In genomic region chr1:194174528-194174927, GRCh38 we compare ENCODE assay signal across 16 cellular contexts.
A peak's percentile ranks its signal among the peaks of the same experiment; 100 is the strongest.
DNase-seq lines count a peak whose midpoint lies in the region; ATAC-seq, FAIRE-seq and TF ChIP-seq lines count a peak whose summit lies in the region.
"Had no signal": no experiment of that assay in that cellular context is flagged by ENCODE, and none has a peak within 500 bp of the region (broad histone marks: within the 10 kb centered on the region; RNA-seq: fewer than 3 reads in every experiment).

No MANE protein-coding gene starts in this region.

- POLR2A ChIA-PET in CD4-positive, alpha-beta memory T cell (lab: Charles Lee; ENCODE audit: partially characterized antibody) = no interaction called here

- peak overlapping the region; percentile 45 for H3K4me2 ChIP-seq in GM23338

- H3K36me3 ChIP-seq in GM23338 (ENCODE audit: insufficient read depth) (no peaks in the 10 kb centered on the region), NT2/D1 (ENCODE audit: insufficient read depth, insufficient read length, low read length) (no peaks in the 10 kb centered on the region)
- H3K36me3 ChIP-seq in CD4-positive, alpha-beta memory T cell (ENCODE audit: insufficient read depth, low read length) = no peaks in the 10 kb centered on the region
- H3K36me3 ChIP-seq: BE2C had no signal

- H3K4me3 ChIP-seq in GM23338 (no peak overlapping the region; the same call in 1 of the 2 replicates), NT2/D1 (ENCODE audit: insufficient read length, low read depth) (no peak overlapping the region)
- no peak overlapping the region for H3K4me3 ChIP-seq in CD4-positive, alpha-beta memory T cell (ENCODE audit: low read length in 2 of 2)
- H3K4me3 ChIP-seq: GM12878 had no signal

- H3K4me3 Mint-ChIP-seq in GM23338 = no peak overlapping the region
- H3K4me3 Mint-ChIP-seq in endothelial cell (ENCODE audit: unreplicated experiment) = no peak overlapping the region
- no peak overlapping the region for H3K4me3 Mint-ChIP-seq in CD4-positive, alpha-beta memory T cell
- H3K4me3 Mint-ChIP-seq: CD4-positive, CD25-positive, alpha-beta regulatory T cell; HFFc6 had no signal

- H3K9me3 Mint-ChIP-seq in GM23338 (no peaks in the 10 kb centered on the region), endothelial cell (ENCODE audit: unreplicated experiment) (no peaks in the 10 kb centered on the region)
- peaks cover 0 to 8% (median 0%) of the 10 kb centered on the region in 8 donors for H3K9me3 Mint-ChIP-seq in CD4-positive, alpha-beta memory T cell
- H3K9me3 Mint-ChIP-seq: HFFc6 had no signal

- H3K4me1 ChIP-seq in GM23338 (ENCODE audit: insufficient read depth) (peaks cover 33% of the 10 kb centered on the region), NT2/D1 (ENCODE audit: insufficient read depth, insufficient read length) (no peaks in the 10 kb centered on the region)
- H3K4me1 ChIP-seq in CD4-positive, alpha-beta memory T cell (ENCODE audit: insufficient read depth, low read length) = no peaks in the 10 kb centered on the region
- H3K4me1 ChIP-seq: BE2C had no signal

- H3K27me3 Mint-ChIP-seq in GM23338 (ENCODE audit: insufficient read depth, low read depth, poor library complexity) (no peaks in the 10 kb centered on the region), endothelial cell (ENCODE audit: unreplicated experiment) (no peaks in the 10 kb centered on the region)
- H3K27me3 Mint-ChIP-seq in CD4-positive, alpha-beta memory T cell = no peaks in the 10 kb centered on the region
- H3K27me3 Mint-ChIP-seq: CD4-positive, CD25-positive, alpha-beta regulatory T cell had no signal

- peak overlapping the region; percentile 36 for H3K27ac Mint-ChIP-seq in GM23338
- peak overlapping the region; percentile 67 for H3K27ac Mint-ChIP-seq in endothelial cell (ENCODE audit: unreplicated experiment)
- H3K27ac Mint-ChIP-seq in CD4-positive, alpha-beta memory T cell = no peak overlapping the region
- H3K27ac Mint-ChIP-seq: CD4-positive, CD25-positive, alpha-beta regulatory T cell; HFFc6 had no signal

- CTCF ChIA-PET in CD4-positive, alpha-beta memory T cell (lab: Charles Lee; ENCODE audit: partially characterized antibody) = no interaction called here

- H4K20me1 ChIP-seq in GM23338 (replicated peaks; ENCODE audit: insufficient read depth) = no peaks in the 10 kb centered on the region

- TF ChIP-seq POLR2A in H54 (IDR thresholded peaks at IDR 0.05; ENCODE audit: low read depth, low read length) = no peak

- intact Hi-C loops in CD4-positive, alpha-beta memory T cell (cut with micrococcal nuclease) = no loop called here

- H3K36me3 Mint-ChIP-seq in GM23338 (ENCODE audit: low read depth) (peaks cover 3% of the 10 kb centered on the region; the same call in 2 of the 3 replicates), endothelial cell (ENCODE audit: low read depth, unreplicated experiment) (no peaks in the 10 kb centered on the region)
- peaks cover 0 to 3% of the 10 kb centered on the region in 2 donors for H3K36me3 Mint-ChIP-seq in CD4-positive, alpha-beta memory T cell
- H3K36me3 Mint-ChIP-seq: CD4-positive, CD25-positive, alpha-beta regulatory T cell had no signal

- H3K9me2 ChIP-seq in GM23338 (ENCODE audit: insufficient read depth) = 0 out of 2 replicates have a peak, but pooled peaks cover 5% of the 10 kb centered on the region

- TF ChIP-seq CTCF in GM23338 (conservative IDR thresholded peaks at IDR 0.05; ENCODE audit: low read depth in 2 of 2) = no peak
- TF ChIP-seq CTCF in endothelial cell (IDR thresholded peaks at IDR 0.05; ENCODE audit: unreplicated experiment) = no peak

- H3K9me3 ChIP-seq in NT2/D1 (ENCODE audit: insufficient read depth, low read length) = no peaks in the 10 kb centered on the region
- H3K9me3 ChIP-seq in CD4-positive, alpha-beta memory T cell (ENCODE audit: control insufficient read depth in 1 of 2, low read length in 2 of 2) = no peaks in the 10 kb centered on the region
- H3K9me3 ChIP-seq: BE2C had no signal

- no peaks in the 10 kb centered on the region for H3K27me3 ChIP-seq in GM23338 (ENCODE audit: insufficient read depth)
- no peaks in the 10 kb centered on the region for H3K27me3 ChIP-seq in NT2/D1 (ENCODE audit: insufficient read depth, insufficient read length)
- no peaks in the 10 kb centered on the region for H3K27me3 ChIP-seq in CD4-positive, alpha-beta memory T cell (ENCODE audit: insufficient read depth, low read length)
- H3K27me3 ChIP-seq: BE2C had no signal

- no peak overlapping the region for H3K9ac ChIP-seq in NT2/D1 (ENCODE audit: insufficient read length, low read depth)

- peak overlapping the region; percentile 70 for H3K27ac ChIP-seq in GM23338 (ENCODE audit: low read depth)
- H3K27ac ChIP-seq in CD4-positive, alpha-beta memory T cell (ENCODE audit: low read depth, low read length) = no peak overlapping the region

- no peaks in the 10 kb centered on the region for H3K79me2 ChIP-seq in GM23338 (replicated peaks; ENCODE audit: insufficient read depth)

- no peaks in the 10 kb centered on the region for H3F3A ChIP-seq in GM23338 (replicated peaks; ENCODE audit: low read depth)

- DNase-seq in GM23338 (ENCODE audit: low spot score) = peak; percentile 34
- peak; percentile 44 for DNase-seq in NT2/D1 (ENCODE audit: low read depth, low spot score)
- no peak for DNase-seq in endothelial cell (ENCODE audit: low spot score)
- no peak for DNase-seq in NCI-H345 (lab: John Stamatoyannopoulos, UW)
- no peak for DNase-seq in superior temporal gyrus (ENCODE audit: extremely low spot score)
- DNase-seq in CD4-positive, alpha-beta memory T cell = no peak
- DNase-seq in H54 (ENCODE audit: insufficient read length, low spot score) = no peak
- DNase-seq: BE2C; C1 segment of cervical spinal cord; CD4-positive, CD25-positive, alpha-beta regulatory T cell; DND-41; HFFc6; KG1 had no signal

- H3K4me1 Mint-ChIP-seq in GM23338 = peaks cover 25% of the 10 kb centered on the region
- peaks cover 14% of the 10 kb centered on the region for H3K4me1 Mint-ChIP-seq in endothelial cell (ENCODE audit: unreplicated experiment)
- no peaks in the 10 kb centered on the region for H3K4me1 Mint-ChIP-seq in CD4-positive, alpha-beta memory T cell

- no peak overlapping the region for H2AFZ ChIP-seq in GM23338

- ATAC-seq in GM23338 = peak; percentile 60
- ATAC-seq: GM12878, HCT116 had no signal

- FAIRE-seq in H54 (lab: Jason Lieb, UNC) = no peak
- FAIRE-seq: GM12878, HTR-8/SVneo had no signal

TF ChIP-seq in GM23338, 12 proteins besides CTCF, POLR2A, EP300 and RAD21 (continues in another document):
- peak; percentile 94 for TF ChIP-seq NANOG (IDR thresholded peaks at IDR 0.05; ENCODE audit: borderline replicate concordance)
- TF ChIP-seq, protein P1, sequence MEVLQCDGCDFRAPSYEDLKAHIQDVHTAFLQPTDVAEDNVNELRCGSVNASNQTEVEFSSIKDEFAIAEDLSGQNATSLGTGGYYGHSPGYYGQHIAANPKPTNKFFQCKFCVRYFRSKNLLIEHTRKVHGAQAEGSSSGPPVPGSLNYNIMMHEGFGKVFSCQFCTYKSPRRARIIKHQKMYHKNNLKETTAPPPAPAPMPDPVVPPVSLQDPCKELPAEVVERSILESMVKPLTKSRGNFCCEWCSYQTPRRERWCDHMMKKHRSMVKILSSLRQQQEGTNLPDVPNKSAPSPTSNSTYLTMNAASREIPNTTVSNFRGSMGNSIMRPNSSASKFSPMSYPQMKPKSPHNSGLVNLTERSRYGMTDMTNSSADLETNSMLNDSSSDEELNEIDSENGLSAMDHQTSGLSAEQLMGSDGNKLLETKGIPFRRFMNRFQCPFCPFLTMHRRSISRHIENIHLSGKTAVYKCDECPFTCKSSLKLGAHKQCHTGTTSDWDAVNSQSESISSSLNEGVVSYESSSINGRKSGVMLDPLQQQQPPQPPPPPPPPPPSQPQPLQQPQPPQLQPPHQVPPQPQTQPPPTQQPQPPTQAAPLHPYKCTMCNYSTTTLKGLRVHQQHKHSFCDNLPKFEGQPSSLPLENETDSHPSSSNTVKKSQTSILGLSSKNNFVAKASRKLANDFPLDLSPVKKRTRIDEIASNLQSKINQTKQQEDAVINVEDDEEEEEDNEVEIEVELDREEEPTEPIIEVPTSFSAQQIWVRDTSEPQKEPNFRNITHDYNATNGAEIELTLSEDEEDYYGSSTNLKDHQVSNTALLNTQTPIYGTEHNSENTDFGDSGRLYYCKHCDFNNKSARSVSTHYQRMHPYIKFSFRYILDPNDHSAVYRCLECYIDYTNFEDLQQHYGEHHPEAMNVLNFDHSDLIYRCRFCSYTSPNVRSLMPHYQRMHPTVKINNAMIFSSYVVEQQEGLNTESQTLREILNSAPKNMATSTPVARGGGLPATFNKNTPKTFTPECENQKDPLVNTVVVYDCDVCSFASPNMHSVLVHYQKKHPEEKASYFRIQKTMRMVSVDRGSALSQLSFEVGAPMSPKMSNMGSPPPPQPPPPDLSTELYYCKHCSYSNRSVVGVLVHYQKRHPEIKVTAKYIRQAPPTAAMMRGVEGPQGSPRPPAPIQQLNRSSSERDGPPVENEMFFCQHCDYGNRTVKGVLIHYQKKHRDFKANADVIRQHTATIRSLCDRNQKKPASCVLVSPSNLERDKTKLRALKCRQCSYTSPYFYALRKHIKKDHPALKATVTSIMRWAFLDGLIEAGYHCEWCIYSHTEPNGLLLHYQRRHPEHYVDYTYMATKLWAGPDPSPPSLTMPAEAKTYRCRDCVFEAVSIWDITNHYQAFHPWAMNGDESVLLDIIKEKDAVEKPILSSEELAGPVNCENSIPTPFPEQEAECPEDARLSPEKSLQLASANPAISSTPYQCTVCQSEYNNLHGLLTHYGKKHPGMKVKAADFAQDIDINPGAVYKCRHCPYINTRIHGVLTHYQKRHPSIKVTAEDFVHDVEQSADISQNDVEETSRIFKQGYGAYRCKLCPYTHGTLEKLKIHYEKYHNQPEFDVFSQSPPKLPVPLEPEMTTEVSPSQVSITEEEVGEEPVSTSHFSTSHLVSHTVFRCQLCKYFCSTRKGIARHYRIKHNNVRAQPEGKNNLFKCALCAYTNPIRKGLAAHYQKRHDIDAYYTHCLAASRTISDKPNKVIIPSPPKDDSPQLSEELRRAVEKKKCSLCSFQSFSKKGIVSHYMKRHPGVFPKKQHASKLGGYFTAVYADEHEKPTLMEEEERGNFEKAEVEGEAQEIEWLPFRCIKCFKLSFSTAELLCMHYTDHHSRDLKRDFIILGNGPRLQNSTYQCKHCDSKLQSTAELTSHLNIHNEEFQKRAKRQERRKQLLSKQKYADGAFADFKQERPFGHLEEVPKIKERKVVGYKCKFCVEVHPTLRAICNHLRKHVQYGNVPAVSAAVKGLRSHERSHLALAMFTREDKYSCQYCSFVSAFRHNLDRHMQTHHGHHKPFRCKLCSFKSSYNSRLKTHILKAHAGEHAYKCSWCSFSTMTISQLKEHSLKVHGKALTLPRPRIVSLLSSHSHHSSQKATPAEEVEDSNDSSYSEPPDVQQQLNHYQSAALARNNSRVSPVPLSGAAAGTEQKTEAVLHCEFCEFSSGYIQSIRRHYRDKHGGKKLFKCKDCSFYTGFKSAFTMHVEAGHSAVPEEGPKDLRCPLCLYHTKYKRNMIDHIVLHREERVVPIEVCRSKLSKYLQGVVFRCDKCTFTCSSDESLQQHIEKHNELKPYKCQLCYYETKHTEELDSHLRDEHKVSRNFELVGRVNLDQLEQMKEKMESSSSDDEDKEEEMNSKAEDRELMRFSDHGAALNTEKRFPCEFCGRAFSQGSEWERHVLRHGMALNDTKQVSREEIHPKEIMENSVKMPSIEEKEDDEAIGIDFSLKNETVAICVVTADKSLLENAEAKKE (CRISPR knock-in tag; IDR thresholded peaks at IDR 0.05) = peak; percentile 10; the same call in 1 of the 2 replicates
- TF ChIP-seq STAT1 (IDR thresholded peaks at IDR 0.05; ENCODE audit: unreplicated experiment) = no peak

Comparison
In these comparisons a context has a peak if more than half of its experiments do, and no peak if none do; other contexts are left out.
1. DNase-seq: peak in GM23338 (single experiment) and NT2/D1 (single experiment); none in endothelial cell (single experiment), NCI-H345 (single experiment), superior temporal gyrus (single experiment), CD4-positive, alpha-beta memory T cell (0 of 5) and H54 (single experiment).
2. H3K27ac Mint-ChIP-seq: peak in GM23338 (single experiment) and endothelial cell (single experiment); none in CD4-positive, alpha-beta memory T cell (0 of 7).